ENCODE assay signal across 8 cellular contexts in the genomic region with DNA sequence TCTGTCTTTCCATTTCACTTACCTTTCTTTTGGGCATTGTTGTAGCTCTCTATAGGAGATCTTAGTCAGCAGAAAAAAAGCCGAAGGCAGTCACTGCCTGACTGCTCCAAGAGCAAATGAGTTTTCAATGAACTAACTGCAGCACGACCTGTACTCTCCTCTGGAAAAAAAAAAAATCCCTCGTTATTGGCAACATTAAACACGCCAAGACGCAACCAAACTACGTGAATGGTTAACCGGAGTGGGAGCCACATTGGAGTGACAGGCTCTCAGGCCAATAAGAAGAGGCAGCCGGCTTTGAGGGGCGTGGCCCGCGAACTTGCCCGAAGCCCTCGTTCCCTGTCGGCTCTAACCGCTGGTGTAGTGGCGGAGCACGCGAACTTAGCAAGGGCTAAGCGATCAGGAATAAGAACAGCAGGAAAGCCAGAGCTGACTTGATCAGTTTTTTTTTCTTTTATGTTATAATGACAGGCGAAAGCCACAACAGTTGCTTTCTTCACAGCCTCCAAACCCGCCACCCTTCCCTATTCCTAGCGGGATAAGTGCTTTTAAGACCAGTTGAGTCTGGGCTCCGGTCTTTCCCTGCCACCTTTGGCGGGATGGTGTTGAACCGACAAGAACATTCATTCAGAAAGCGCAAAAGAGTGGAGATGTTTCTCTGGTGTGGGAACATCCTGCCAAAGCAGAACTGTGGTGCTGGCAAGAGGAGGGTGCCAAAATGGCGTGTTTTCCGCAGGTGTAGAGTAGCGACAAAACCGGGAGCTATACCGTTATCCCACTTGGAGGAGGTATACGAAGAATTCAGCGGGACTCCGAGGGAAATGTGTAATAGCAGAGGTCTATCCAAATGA.
DNase-seq lines count a peak whose midpoint lies in the region; ATAC-seq, FAIRE-seq and TF ChIP-seq lines count a peak whose summit lies in the region.

No MANE protein-coding gene starts in this region.

- H4K20me1 ChIP-seq in keratinocyte (ENCODE audit: control insufficient read depth, extremely low read depth, insufficient read depth, low read length), result no peaks in the 10 kb centered on the region

- dilution Hi-C loops in keratinocyte (cut with MboI; ENCODE audit: extremely low pct_ligation_motif_present, low sequenced_read_pairs), result no loop called here

- no peaks in the 10 kb centered on the region for H3K9me1 ChIP-seq in keratinocyte (ENCODE audit: control insufficient read depth, extremely low read depth, insufficient read depth, low read length)

- no peaks in the 10 kb centered on the region for H3K4me1 ChIP-seq in keratinocyte (ENCODE audit: control insufficient read depth, extremely low read depth, insufficient read depth, low read length)

- peaks cover 4% of the 10 kb centered on the region for H3K27me3 ChIP-seq in keratinocyte (ENCODE audit: control insufficient read depth, extremely low read depth, insufficient read depth, low read length)

- no peaks in the 10 kb centered on the region for H3K79me2 ChIP-seq in keratinocyte (ENCODE audit: control insufficient read depth, insufficient read depth, low read length)

- no peak for TF ChIP-seq CTCF in keratinocyte (optimal IDR thresholded peaks at IDR 0.05 in 1 of 3, IDR thresholded peaks at IDR 0.05 in 1 of 3, conservative IDR thresholded peaks at IDR 0.05 in 1 of 3; ENCODE audit: extremely low read depth in 1 of 3, insufficient read depth in 2 of 3, low read length in 3 of 3)

- H3K9ac ChIP-seq in keratinocyte (ENCODE audit: control insufficient read depth, extremely low read depth, insufficient read depth, low read length), result peak overlapping the region; percentile 59

- DNase-seq in NCI-H1092 treated with DMSO at 0.1 percent for 48 hours (lab: John Stamatoyannopoulos, UW) (peak; percentile 0), NCI-H1092 (lab: John Stamatoyannopoulos, UW) (no peak), NCI-H226 (peak; percentile 1), cerebellum (ENCODE audit: low spot score) (peak; percentile 27), keratinocyte (ENCODE audit: low read depth, low spot score) (peak; percentile 26)
- DNase-seq in stimulated activated CD4-positive, alpha-beta T cell treated with anti-CD3 and anti-CD28 coated beads, Interleukin-12 subunit alpha, Interleukin-12 subunit beta, amount 100 ng/mL, for 4 hours, result peak; percentile 80

- no peaks in the 10 kb centered on the region for H3K9me3 ChIP-seq in keratinocyte (ENCODE audit: control insufficient read depth, low read depth, low read length)

- peak overlapping the region; percentile 51 to 64 (median 57) for H3K4me3 ChIP-seq in keratinocyte (ENCODE audit: control insufficient read depth in 2 of 3, extremely low read depth in 1 of 3, insufficient read depth in 2 of 3, low read depth in 1 of 3, low read length in 3 of 3)

- no peaks in the 10 kb centered on the region for H3K36me3 ChIP-seq in keratinocyte (ENCODE audit: control insufficient read depth in 2 of 2, extremely low read depth in 1 of 2, insufficient read depth in 2 of 2, low read length in 2 of 2)

- peak; percentile 71 for FAIRE-seq in keratinocyte (lab: Jason Lieb, UNC)

- ATAC-seq in HG02973 (IDR thresholded peaks at IDR 0.05; ENCODE audit: unreplicated experiment), result peak; percentile 94
- ATAC-seq in activated CD4-positive, CD25-positive, alpha-beta regulatory T cell treated with anti-CD3 and anti-CD28 coated beads, Interleukin-2, amount 50 U/mL, for 24 hours, result peak; percentile 97 to 98

- peak overlapping the region; percentile 91 for H2AFZ ChIP-seq in keratinocyte (ENCODE audit: control insufficient read depth, low read length)

- peak overlapping the region; percentile 10 for H3K27ac ChIP-seq in keratinocyte (ENCODE audit: control insufficient read depth, insufficient read depth, low read length)

- peak overlapping the region; percentile 91 for H3K4me2 ChIP-seq in keratinocyte (ENCODE audit: control insufficient read depth, extremely low read depth, insufficient read depth, low read depth, low read length)
